11 cellular contexts compared by ENCODE assay signal in genomic region chrX:134375691-134376090, GRCh38. TPM values are rescaled to one million over a fixed set of nuclear protein-coding genes. Genes with fewer than 3 reads are reported as not detected.
DNase-seq lines count a peak whose midpoint lies in the region; ATAC-seq, FAIRE-seq and TF ChIP-seq lines count a peak whose summit lies in the region.
"Had no signal": no experiment of that assay in that cellular context is flagged by ENCODE, and none has a peak within 500 bp of the region (broad histone marks: within the 10 kb centered on the region; RNA-seq: fewer than 3 reads in every experiment).

No MANE protein-coding gene starts in this region.

- no peak for TF ChIP-seq EP300 in HepG2 (IDR thresholded peaks at IDR 0.05; ENCODE audit: low read depth in 2 of 2, low read length in 2 of 2)
- TF ChIP-seq EP300 in HepG2 (CRISPR knock-in tag; IDR thresholded peaks at IDR 0.05; ENCODE audit: borderline replicate concordance): no peak

- dilution Hi-C loops in mammary epithelial cell (cut with HindIII; ENCODE audit: low sequenced_read_pairs): no loop called here

- H2AFZ ChIP-seq in HepG2 (ENCODE audit: low read length) (no peak overlapping the region), OCI-LY3 (ENCODE audit: low read depth, low read length) (no peak overlapping the region), mammary epithelial cell (ENCODE audit: low read depth, low read length) (no peak overlapping the region)

- no peaks in the 10 kb centered on the region for H3K27me3 ChIP-seq in HepG2 (ENCODE audit: control insufficient read depth in 1 of 2, insufficient read depth in 2 of 2, low read length in 2 of 2)
- H3K27me3 ChIP-seq in right lobe of liver: no peaks in the 10 kb centered on the region
- H3K27me3 ChIP-seq in OCI-LY3 (ENCODE audit: low read depth, low read length): no peaks in the 10 kb centered on the region
- H3K27me3 ChIP-seq in mammary epithelial cell (ENCODE audit: insufficient read depth, low read length): no peaks in the 10 kb centered on the region
- H3K27me3 ChIP-seq: SJSA1 had no signal

- 0 out of 6 replicates have a peak overlapping the region, but pooled peaks of 1 of the 3 experiments have one; percentile 16 for H3K4me3 ChIP-seq in HepG2 (replicated peaks in 1 of 3; ENCODE audit: insufficient read depth in 1 of 3, low read depth in 2 of 3, low read length in 3 of 3)
- no peak overlapping the region for H3K4me3 ChIP-seq in right lobe of liver
- H3K4me3 ChIP-seq in OCI-LY3 (ENCODE audit: low read length): peak overlapping the region; percentile 97
- H3K4me3 ChIP-seq in mammary epithelial cell (replicated peaks in 1 of 3; ENCODE audit: insufficient read depth in 1 of 3, low read depth in 2 of 3, low read length in 3 of 3): no peak overlapping the region
- no peak overlapping the region for H3K4me3 ChIP-seq in lower leg skin (ENCODE audit: low read depth, poor library complexity, severe bottlenecking)
- H3K4me3 ChIP-seq: SJSA1 had no signal

- H3K79me2 ChIP-seq in HepG2 (ENCODE audit: insufficient read depth, low read length) (peaks cover 28% of the 10 kb centered on the region), OCI-LY3 (ENCODE audit: low read length) (peaks cover 79% of the 10 kb centered on the region), mammary epithelial cell (ENCODE audit: insufficient read depth, low read length) (peaks cover 43% of the 10 kb centered on the region)

- no peak for FAIRE-seq in HepG2 (lab: Jason Lieb, UNC)
- FAIRE-seq in GM19239 (lab: Jason Lieb, UNC): no peak

- peak overlapping the region; percentile 96 to 100 for H3K4me3 Mint-ChIP-seq in stimulated activated naive CD8-positive, alpha-beta T cell treated with anti-CD3 and anti-CD28 coated beads, Interleukin-15, amount 100 ng/mL, for 72 hours

- in situ Hi-C loops in HepG2 (cut with HindIII; ENCODE audit: extremely low pct_ligation_motif_present, low pct_unique_long_range_greater_than_20kb): no loop called here
- in situ Hi-C loops in mammary epithelial cell (cut with MboI; ENCODE audit: low sequenced_read_pairs in 2 of 2): no loop called here

- no peaks in the 10 kb centered on the region for H4K20me1 ChIP-seq in HepG2 (ENCODE audit: insufficient read depth, low read length)
- H4K20me1 ChIP-seq in OCI-LY3 (ENCODE audit: insufficient read depth, low read length): peaks cover 39% of the 10 kb centered on the region
- H4K20me1 ChIP-seq in mammary epithelial cell (ENCODE audit: insufficient read depth, low read length): no peaks in the 10 kb centered on the region

- TF ChIP-seq CTCF in HepG2 (CRISPR knock-in tag; IDR thresholded peaks at IDR 0.05) (no peak), right lobe of liver (IDR thresholded peaks at IDR 0.05) (no peak), OCI-LY3 (IDR thresholded peaks at IDR 0.05; ENCODE audit: low read depth, low read length) (no peak), mammary epithelial cell (conservative IDR thresholded peaks at IDR 0.05 in 1 of 2, IDR thresholded peaks at IDR 0.05 in 1 of 2; ENCODE audit: extremely low read depth in 1 of 2, insufficient read depth in 1 of 2, low read depth in 1 of 2, low read length in 2 of 2) (no peak), lower leg skin (IDR thresholded peaks at IDR 0.05) (no peak)

- H3K4me2 ChIP-seq in HepG2 (ENCODE audit: low read depth, low read length) (peak overlapping the region; percentile 58; the same call in 1 of the 2 replicates), OCI-LY3 (ENCODE audit: low read length) (peak overlapping the region; percentile 82), mammary epithelial cell (ENCODE audit: insufficient read depth, low read depth, low read length) (peak overlapping the region; percentile 48)

- H3K4me1 ChIP-seq in HepG2 (ENCODE audit: insufficient read depth, low read length) (peaks cover 24% of the 10 kb centered on the region), right lobe of liver (peaks cover 0 to 3% (median 0%) of the 10 kb centered on the region in 4 donors), OCI-LY3 (ENCODE audit: low read length) (peaks cover 26% of the 10 kb centered on the region), mammary epithelial cell (ENCODE audit: insufficient read depth, low read length) (peaks cover 4% of the 10 kb centered on the region)

- no peak for DNase-seq in HepG2 (ENCODE audit: low spot score)
- DNase-seq in right lobe of liver: no peak
- no peak for DNase-seq in mammary epithelial cell
- DNase-seq in stimulated activated naive CD8-positive, alpha-beta T cell treated with anti-CD3 and anti-CD28 coated beads, Interleukin-15, amount 100 ng/mL, for 72 hours: no peak
- no peak for DNase-seq in GM19239 (ENCODE audit: insufficient read length, low spot score)
- no peak for DNase-seq in lower leg skin (ENCODE audit: low spot score in 2 of 2)
- DNase-seq in NCI-H748 (lab: John Stamatoyannopoulos, UW; ENCODE audit: unreplicated experiment): no peak
- DNase-seq: NCI-H1417, NCI-H524 had no signal

- no peaks in the 10 kb centered on the region for H3K27me3 Mint-ChIP-seq in stimulated activated naive CD8-positive, alpha-beta T cell treated with anti-CD3 and anti-CD28 coated beads, Interleukin-15, amount 100 ng/mL, for 72 hours

- no TSS peak for BruUV-seq in HepG2 (replicated peaks; lab: Mats Ljungman, UMichigan)
- no TSS peak for BruUV-seq in mammary epithelial cell (replicated peaks; lab: Mats Ljungman, UMichigan)

- H3K9ac ChIP-seq in HepG2 (ENCODE audit: insufficient read depth, low read depth, low read length) (no peak overlapping the region), OCI-LY3 (ENCODE audit: low read length) (peak overlapping the region; percentile 99), mammary epithelial cell (ENCODE audit: insufficient read depth, low read length) (no peak overlapping the region)

- no peak overlapping the region for H3K27ac Mint-ChIP-seq in stimulated activated naive CD8-positive, alpha-beta T cell treated with anti-CD3 and anti-CD28 coated beads, Interleukin-15, amount 100 ng/mL, for 72 hours

- no peak for TF ChIP-seq RAD21 in HepG2 (CRISPR knock-in tag; IDR thresholded peaks at IDR 0.05)

- H3K4me1 Mint-ChIP-seq in stimulated activated naive CD8-positive, alpha-beta T cell treated with anti-CD3 and anti-CD28 coated beads, Interleukin-15, amount 100 ng/mL, for 72 hours: no peaks in the 10 kb centered on the region

- H3K9me3 Mint-ChIP-seq in stimulated activated naive CD8-positive, alpha-beta T cell treated with anti-CD3 and anti-CD28 coated beads, Interleukin-15, amount 100 ng/mL, for 72 hours: no peaks in the 10 kb centered on the region

- no peak overlapping the region for H3K27ac ChIP-seq in HepG2 (ENCODE audit: extremely low read length, insufficient read depth, low read length)
- no peak overlapping the region for H3K27ac ChIP-seq in right lobe of liver
- peak overlapping the region; percentile 97 for H3K27ac ChIP-seq in OCI-LY3 (ENCODE audit: low read length)
- no peak overlapping the region for H3K27ac ChIP-seq in mammary epithelial cell (ENCODE audit: insufficient read depth, low read depth, low read length)
- H3K27ac ChIP-seq: SJSA1 had no signal

- WGBS in HepG2 (ENCODE audit: low lambda C conversion rate): 50% methylated on average over 4 of the region's 4 CpGs
- 49% methylated on average over 4 of the region's 4 CpGs for WGBS in right lobe of liver (ENCODE audit: insufficient coverage, low coverage, low lambda C conversion rate, missing lambda C conversion rate)
- WGBS in mammary epithelial cell (ENCODE audit: low coverage, missing lambda C conversion rate): 53% methylated on average over 4 of the region's 4 CpGs
- 59 to 72% methylated on average over 4 of the region's 4 CpGs for WGBS in lower leg skin, 2 donors

- H3K36me3 ChIP-seq in HepG2 (replicated peaks in 1 of 2; ENCODE audit: control insufficient read depth in 1 of 2, insufficient read depth in 2 of 2, low read length in 2 of 2) (no peaks in the 10 kb centered on the region), right lobe of liver (no peaks in the 10 kb centered on the region), OCI-LY3 (replicated peaks; ENCODE audit: low read depth, low read length) (peaks cover 23% of the 10 kb centered on the region), mammary epithelial cell (ENCODE audit: insufficient read depth, low read length) (no peaks in the 10 kb centered on the region)
- H3K36me3 ChIP-seq: SJSA1 had no signal

- intact Hi-C loops in HepG2 (cut with micrococcal nuclease; ENCODE audit: unreplicated experiment) (no loop called here), right lobe of liver (cut with DNase I) (no loop called here), mammary epithelial cell (cut with micrococcal nuclease) (no loop called here), lower leg skin (cut with DNase I; ENCODE audit: low total_unique reads) (no loop called here)

- ATAC-seq in HepG2 (no peak), right lobe of liver (no peak)
- ATAC-seq in stimulated activated naive CD8-positive, alpha-beta T cell treated with anti-CD3 and anti-CD28 coated beads, Interleukin-15, amount 100 ng/mL, for 72 hours: no peak

- POLR2A ChIA-PET in HepG2 (lab: Yijun Ruan, JAX): no interaction called here

- H3K9me3 ChIP-seq in HepG2 (ENCODE audit: low read length) (no peaks in the 10 kb centered on the region), right lobe of liver (no peaks in the 10 kb centered on the region), OCI-LY3 (ENCODE audit: insufficient read depth, low read length) (no peaks in the 10 kb centered on the region), mammary epithelial cell (replicated peaks; ENCODE audit: insufficient read depth, low read length) (no peaks in the 10 kb centered on the region)
- H3K9me3 ChIP-seq: SJSA1 had no signal

- CTCF ChIA-PET in HepG2 (lab: Yijun Ruan, JAX; ENCODE audit: low intra/inter-chr PET ratio, low total read pairs) (no interaction called here), mammary epithelial cell (lab: Charles Lee; ENCODE audit: low non-redundant PET) (no interaction called here)

- TF ChIP-seq POLR2A in HepG2 (IDR thresholded peaks at IDR 0.05; ENCODE audit: insufficient read depth in 1 of 2, low read depth in 2 of 2, low read length in 2 of 2) (no peak), right lobe of liver (IDR thresholded peaks at IDR 0.05) (no peak), lower leg skin (IDR thresholded peaks at IDR 0.05) (no peak)

RNA-seq across cellular contexts. Expression of gene PHF6, which starts 2.6 kb away (rescaled TPM):
- 17.0 and 34.4 TPM in 2 replicates for total RNA-seq in HepG2 (2016; rRNA removed; fragmentation: Illumina TruSeq; extraction: Trizol)
- 2.1 and 2.5 TPM in 2 replicates for total RNA-seq in HepG2 (2016; cell fraction: cytosol; rRNA removed; fragmentation: Illumina TruSeq; extraction: Trizol; ENCODE audit: low read depth)
- total RNA-seq in HepG2 (2016; cell fraction: insoluble cytoplasmic fraction; rRNA removed; fragmentation: Illumina TruSeq; extraction: Trizol): 15.2 and 34.4 TPM in 2 replicates
- 6.4 and 6.8 TPM in 2 replicates for total RNA-seq in HepG2 (2016; cell fraction: membrane; rRNA removed; fragmentation: Illumina TruSeq; extraction: Trizol)
- total RNA-seq in HepG2 (2016; cell fraction: nucleus; rRNA removed; fragmentation: Illumina TruSeq; extraction: Trizol): 15.3 and 17.2 TPM in 2 replicates
- 4.2 and 4.8 TPM in 2 replicates for polyA plus RNA-seq in HepG2 (2011; rRNA removed)
- polyA plus RNA-seq in HepG2 (2011; cell fraction: cytosol; rRNA removed): 1.7 and 2.8 TPM in 2 replicates
- polyA plus RNA-seq in HepG2 (2011; cell fraction: nucleus; rRNA removed): 2.9 and 3.8 TPM in 2 replicates
- 6.1 and 8.0 TPM in 2 replicates for polyA plus RNA-seq in HepG2 (2012)
- polyA plus RNA-seq in HepG2 (2016; cell fraction: cytosol; fragmentation: Illumina TruSeq; extraction: Trizol; ENCODE audit: low read depth): 0.36 and 0.43 TPM in 2 replicates
- polyA plus RNA-seq in HepG2 (2016; cell fraction: insoluble cytoplasmic fraction; fragmentation: Illumina TruSeq; extraction: Trizol; ENCODE audit: low read depth): 19.2 and 22.1 TPM in 2 replicates
- 1.3 and 1.8 TPM in 2 replicates for polyA plus RNA-seq in HepG2 (2016; cell fraction: membrane; fragmentation: Illumina TruSeq; extraction: Trizol; ENCODE audit: low read depth)
- 14.2 and 14.4 TPM in 2 replicates for polyA plus RNA-seq in HepG2 (2016; cell fraction: nucleus; fragmentation: Illumina TruSeq; extraction: Trizol; ENCODE audit: insufficient read depth, low read depth)
- 2.8 and 9.9 TPM in 2 replicates for polyA minus RNA-seq in HepG2 (2011; rRNA and poly(A)+ RNA removed; ENCODE audit: low replicate concordance)
- 7.2 and 7.6 TPM in 2 replicates for polyA minus RNA-seq in HepG2 (2011; cell fraction: cytosol; rRNA and poly(A)+ RNA removed)
- polyA minus RNA-seq in HepG2 (2011; cell fraction: nucleus; rRNA and poly(A)+ RNA removed): 9.7 and 11.7 TPM in 2 replicates
- 1 to 10 TPM; 5.2 to 7.3 (median 6.1) TPM for total RNA-seq in right lobe of liver
- total RNA-seq in mammary epithelial cell: 10 to 100 TPM; 27.3 to 31.7 TPM
- polyA plus RNA-seq in mammary epithelial cell: 7.4 TPM
- polyA minus RNA-seq in mammary epithelial cell: 22.9 TPM
- total RNA-seq in lower leg skin: 10 to 100 TPM in 3 of 4 donors, 1 to 10 TPM in 1; 7.5 to 11.8 (median 10.3) TPM
